In the genomic region with DNA sequence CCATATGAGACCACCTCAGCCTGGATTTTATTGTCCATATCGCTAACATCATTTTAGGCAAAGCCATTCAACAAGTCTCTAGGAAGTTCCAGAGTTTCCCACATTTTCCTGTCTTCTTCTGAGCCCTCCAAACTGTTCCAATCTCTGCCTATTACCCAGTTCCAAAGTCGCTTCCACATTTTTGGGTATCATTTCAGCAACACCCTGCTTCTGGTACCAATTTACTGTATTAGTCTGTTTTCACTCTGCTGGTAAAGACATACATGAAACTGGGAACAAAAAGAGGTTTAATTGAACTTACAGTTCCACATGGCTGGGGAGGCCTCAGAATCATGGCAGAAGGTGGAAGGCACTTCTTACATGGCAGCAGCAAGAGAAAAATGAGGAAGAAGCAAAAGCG, we compare ENCODE assay signal across 2 cellular contexts. TPM values are rescaled to one million over a fixed set of nuclear protein-coding genes. Genes with fewer than 3 reads are reported as not detected.
"Had no signal": no experiment of that assay in that cellular context is flagged by ENCODE, and none has a peak within 500 bp of the region (broad histone marks: within the 10 kb centered on the region; RNA-seq: fewer than 3 reads in every experiment).

No MANE protein-coding gene starts in this region.

RNA-seq across cellular contexts. Expression of gene BARX1, which starts 17.5 kb away (rescaled TPM):
- total RNA-seq: G401, GM12878 had no signal
- polyA plus RNA-seq: GM12878 had no signal
